Comparison of ENCODE assay signal across 14 cellular contexts in genomic region chr6:19849196-19849595, GRCh38. TPM values are rescaled to one million over a fixed set of nuclear protein-coding genes. Genes with fewer than 3 reads are reported as not detected.
"Had no signal": no experiment of that assay in that cellular context is flagged by ENCODE, and none has a peak within 500 bp of the region (broad histone marks: within the 10 kb centered on the region; RNA-seq: fewer than 3 reads in every experiment).

No MANE protein-coding gene starts in this region.

- H3K4me2 ChIP-seq: neural progenitor cell, smooth muscle cell had no signal

- H2AFZ ChIP-seq: neural progenitor cell had no signal

- H3K36me3 ChIP-seq: heart right ventricle, left ventricle myocardium inferior, neural progenitor cell had no signal

- DNase-seq: activated naive CD4-positive, alpha-beta T cell treated with anti-CD3 and anti-CD28 coated beads, Interleukin-2, amount 10 ng/mL, durations not matched to agents 7 days and 5 days; dermis blood vessel endothelial cell; foreskin melanocyte; heart right ventricle; left ventricle myocardium inferior; mesendoderm; retina; stimulated activated naive B cell treated with anti-CD40 and anti-IgM and Interleukin-4, amounts not matched to agents 10 μg/mL and 1 μg/mL and 100 μg/mL, for 72 hours; T-helper 17 cell had no signal

- H3K4me3 ChIP-seq: heart right ventricle, left ventricle myocardium inferior, neural progenitor cell, smooth muscle cell had no signal

- ATAC-seq: esophagus mucosa; heart right ventricle; stimulated activated naive B cell treated with anti-CD40 and anti-IgM and Interleukin-4, amounts not matched to agents 10 μg/mL and 1 μg/mL and 100 μg/mL, for 72 hours; T-helper 17 cell had no signal

- H3K9me3 ChIP-seq: heart right ventricle, left ventricle myocardium inferior had no signal

- H3K27me3 ChIP-seq: neural progenitor cell had no signal

- H3K9ac ChIP-seq: neural progenitor cell had no signal

- FAIRE-seq: keratinocyte had no signal

- H3K27ac ChIP-seq: heart right ventricle, left ventricle myocardium inferior, neural progenitor cell had no signal

RNA-seq across cellular contexts. Expression of gene ID4, which starts 12.0 kb away (rescaled TPM):
- total RNA-seq: activated T-helper 2 cell treated with anti-CD3 and anti-CD28 coated beads, Interferon-gamma antibody, Interleukin-2, Interleukin-4, amounts not matched to agents 10 μg/mL and 5 μg/mL and 100 μg/mL, durations not matched to agents 14 hours and 24 hours and 36 hours; T-helper 17 cell had no signal
